In genomic region chr1:72936151-72936740, GRCh38 we compare ENCODE assay signal across 17 cellular contexts.
"Had no signal": no experiment of that assay in that cellular context is flagged by ENCODE, and none has a peak within 500 bp of the region (broad histone marks: within the 10 kb centered on the region; RNA-seq: fewer than 3 reads in every experiment).

No MANE protein-coding gene starts in this region.

- H3K4me3 ChIP-seq: adrenal gland, thyroid gland had no signal

- H3K27me3 Mint-ChIP-seq: activated B cell treated with CpG ODN at 0.5 μM for 24 hours; activated CD4-positive, alpha-beta T cell treated with anti-CD3 and anti-CD28 coated beads, Interleukin-2, amount 10 ng/mL, durations not matched to agents 24 days and 14 days; activated T-helper 17 cell treated with anti-CD3 and anti-CD28 coated beads, Interleukin-2, amount 50 U/mL, for 72 hours; brain; central memory CD8-positive, alpha-beta T cell had no signal

- H3K4me3 Mint-ChIP-seq: activated B cell treated with CpG ODN at 0.5 μM for 24 hours; activated CD4-positive, alpha-beta T cell treated with anti-CD3 and anti-CD28 coated beads, Interleukin-2, amount 10 ng/mL, durations not matched to agents 24 days and 14 days; activated naive CD4-positive, alpha-beta T cell treated with anti-CD3 and anti-CD28 coated beads for 36 hours; activated T-helper 17 cell treated with anti-CD3 and anti-CD28 coated beads, Interleukin-2, amount 50 U/mL, for 72 hours; brain; central memory CD8-positive, alpha-beta T cell; nephron; T-helper 1 cell treated with Interleukin-12 subunit alpha and Interleukin-12 subunit beta and Interleukin-4 antibody, amounts not matched to agents 30 μg/mL and 1 μg/mL, for 36 hours had no signal

- H3K4me1 Mint-ChIP-seq: activated B cell treated with CpG ODN at 0.5 μM for 24 hours; activated CD4-positive, alpha-beta T cell treated with anti-CD3 and anti-CD28 coated beads, Interleukin-2, amount 10 ng/mL, durations not matched to agents 24 days and 14 days; activated T-helper 17 cell treated with anti-CD3 and anti-CD28 coated beads, Interleukin-2, amount 50 U/mL, for 72 hours; central memory CD8-positive, alpha-beta T cell; nephron had no signal

- ATAC-seq: activated T-helper 17 cell treated with anti-CD3 and anti-CD28 coated beads, Interleukin-2, amount 50 U/mL, for 72 hours; left ventricle myocardium superior had no signal

- H3K4me1 ChIP-seq: adrenal gland, thyroid gland had no signal

- H3K27ac ChIP-seq: adrenal gland, thyroid gland had no signal

- DNase-seq: activated B cell treated with CpG ODN at 0.5 μM for 24 hours; activated CD4-positive, alpha-beta T cell treated with anti-CD3 and anti-CD28 coated beads, Interleukin-2, amount 10 ng/mL, durations not matched to agents 24 days and 14 days; activated naive CD4-positive, alpha-beta T cell treated with anti-CD3 and anti-CD28 coated beads for 36 hours; adrenal gland; effector memory CD4-positive, alpha-beta T cell; head of caudate nucleus; left ventricle myocardium superior; mesendoderm; stimulated activated CD4-positive, alpha-beta T cell treated with anti-CD3 and anti-CD28 coated beads, Interleukin-4, amount 100 ng/mL, for 4 hours; thyroid gland had no signal

- H3K36me3 ChIP-seq: adrenal gland, thyroid gland had no signal

- H3K27ac Mint-ChIP-seq: activated B cell treated with CpG ODN at 0.5 μM for 24 hours; activated CD4-positive, alpha-beta T cell treated with anti-CD3 and anti-CD28 coated beads, Interleukin-2, amount 10 ng/mL, durations not matched to agents 24 days and 14 days; activated naive CD4-positive, alpha-beta T cell treated with anti-CD3 and anti-CD28 coated beads for 36 hours; activated T-helper 17 cell treated with anti-CD3 and anti-CD28 coated beads, Interleukin-2, amount 50 U/mL, for 72 hours; brain; T-helper 1 cell treated with Interleukin-12 subunit alpha and Interleukin-12 subunit beta and Interleukin-4 antibody, amounts not matched to agents 30 μg/mL and 1 μg/mL, for 36 hours had no signal

- FAIRE-seq: keratinocyte, urothelium cell line had no signal

- H3K9me3 Mint-ChIP-seq: activated CD4-positive, alpha-beta T cell treated with anti-CD3 and anti-CD28 coated beads, Interleukin-2, amount 10 ng/mL, durations not matched to agents 24 days and 14 days; T-helper 1 cell treated with Interleukin-12 subunit alpha and Interleukin-12 subunit beta and Interleukin-4 antibody, amounts not matched to agents 30 μg/mL and 1 μg/mL, for 36 hours had no signal

- H3K27me3 ChIP-seq: adrenal gland, thyroid gland had no signal

- H3K36me3 Mint-ChIP-seq: brain had no signal

- H3K9me3 ChIP-seq: thyroid gland had no signal
